ENCODE assay signal across 15 cellular contexts in genomic region chr4:156805696-156806095, GRCh38.
DNase-seq lines count a peak whose midpoint lies in the region; TF ChIP-seq lines count a peak whose summit lies in the region.
"Had no signal": no experiment of that assay in that cellular context is flagged by ENCODE, and none has a peak within 500 bp of the region (broad histone marks: within the 10 kb centered on the region; RNA-seq: fewer than 3 reads in every experiment).

No MANE protein-coding gene starts in this region.

- no peak for TF ChIP-seq CTCF in epithelial cell of esophagus (IDR thresholded peaks at IDR 0.05; ENCODE audit: insufficient read depth, low read depth, low read length, missing control alignments)

- CTCF ChIA-PET in HEK293T (lab: Yijun Ruan, JAX): no interaction called here

- DNase-seq in HEK293T (ENCODE audit: extremely low spot score) (peak; percentile 17), NCI-H510A (lab: John Stamatoyannopoulos, UW) (peak; percentile 22), epithelial cell of esophagus (ENCODE audit: low read depth) (peak; percentile 66), retina (peak; percentile 53), activated gamma-delta T cell (lab: John Stamatoyannopoulos, UW) (no peak), NOMO-1 treated with DMSO at 0.1 percent for 48 hours (lab: John Stamatoyannopoulos, UW; ENCODE audit: unreplicated experiment) (no peak), GM03348 (ENCODE audit: low spot score) (no peak)
- DNase-seq: activated CD4-positive, alpha-beta memory T cell treated with anti-CD3 and anti-CD28 coated beads for 36 hours; activated T-cell treated with anti-CD3 and anti-CD28 coated beads, Interleukin-2, amount 50 U/mL, for 72 hours; BE2C; EL; GM23248; NCI-H187 treated with DMSO at 0.1 percent for 48 hours; nucleus accumbens had no signal

- H3K4me3 ChIP-seq in epithelial cell of esophagus (ENCODE audit: low read length): no peak overlapping the region
- H3K4me3 ChIP-seq: GM23248, suprapubic skin had no signal

- POLR2A ChIA-PET in HEK293T (lab: Yijun Ruan, JAX): no interaction called here

TF ChIP-seq in HEK293T, 16 proteins besides CTCF, POLR2A, EP300 and RAD21:
- TF ChIP-seq LEF1 (IDR thresholded peaks at IDR 0.05; ENCODE audit: borderline replicate concordance) (no peak), PKNOX1 (IDR thresholded peaks at IDR 0.05) (peak; percentile 37), ZNF384 (IDR thresholded peaks at IDR 0.05) (no peak)
TF ChIP-seq in HEK293T: peak in this region for 1.

Comparison
In these comparisons a context has a peak if more than half of its experiments do, and no peak if none do; other contexts are left out.
1. DNase-seq: peak in HEK293T (single experiment), NCI-H510A (single experiment), epithelial cell of esophagus (single experiment) and retina (single experiment); none in activated gamma-delta T cell (single experiment), NOMO-1 treated with DMSO at 0.1 percent for 48 hours (single experiment) and GM03348 (single experiment).